In genomic region chr1:91020486-91020885, GRCh38 we compare ENCODE assay signal across 8 cellular contexts. TPM values are rescaled to one million over a fixed set of nuclear protein-coding genes. Genes with fewer than 3 reads are reported as not detected.
DNase-seq lines count a peak whose midpoint lies in the region; ATAC-seq and TF ChIP-seq lines count a peak whose summit lies in the region.

No MANE protein-coding gene starts in this region.

- H3K4me3 Mint-ChIP-seq in T-helper 17 cell, result peak overlapping the region; percentile 94

- H3K4me3 ChIP-seq in GM23248, result peak overlapping the region; percentile 87
- peak overlapping the region; percentile 74 to 94 (median 82) for H3K4me3 ChIP-seq in gastrocnemius medialis

- peaks cover 61% of the 10 kb centered on the region for H3K79me2 ChIP-seq in GM23248 (ENCODE audit: insufficient read depth)

- H3K4me1 ChIP-seq in GM23248 (ENCODE audit: insufficient read depth) (peaks cover 41% of the 10 kb centered on the region), gastrocnemius medialis (peaks cover 49 to 58% of the 10 kb centered on the region in 2 donors)

- no peaks in the 10 kb centered on the region for H3K27me3 Mint-ChIP-seq in T-helper 17 cell

- no peak for ATAC-seq in T-helper 17 cell
- no peak for ATAC-seq in gastrocnemius medialis

- H3K9ac ChIP-seq in GM23248, result peak overlapping the region; percentile 97

- H2AFZ ChIP-seq in GM23248, result no peak overlapping the region

- H3K4me1 Mint-ChIP-seq in T-helper 17 cell, result peaks cover 46% of the 10 kb centered on the region

- H3K36me3 Mint-ChIP-seq in T-helper 17 cell (ENCODE audit: low read depth), result peaks cover 2% of the 10 kb centered on the region

- peaks cover 11% of the 10 kb centered on the region; the same call in 1 of the 2 replicates for H4K20me1 ChIP-seq in GM23248 (ENCODE audit: insufficient read depth)

- no peaks in the 10 kb centered on the region for H3K9me2 ChIP-seq in GM23248 (ENCODE audit: insufficient read depth)

- 1 to 6% methylated on average over 4 of the region's 4 CpGs for WGBS in GM23248 (ENCODE audit: low coverage in 1 of 2, low lambda C conversion rate in 2 of 2, missing lambda C conversion rate in 2 of 2), 2 experiments

- peak overlapping the region; percentile 97 for H3K27ac ChIP-seq in GM23248
- H3K27ac ChIP-seq in gastrocnemius medialis, result peak overlapping the region; percentile 93 to 99 (median 96)

- peak overlapping the region; percentile 95 for H3K27ac Mint-ChIP-seq in T-helper 17 cell

- peak; percentile 48 for DNase-seq in GM23248
- no peak for DNase-seq in T-helper 17 cell
- peak; percentile 56 for DNase-seq in fibroblast of peridontal ligament (ENCODE audit: extremely low read depth)
- no peak for DNase-seq in gastrocnemius medialis
- no peak for DNase-seq in NCI-H446 treated with DMSO at 0.1 percent for 48 hours (lab: John Stamatoyannopoulos, UW)
- DNase-seq in stimulated activated naive CD4-positive, alpha-beta T cell (lab: John Stamatoyannopoulos, UW), result no peak
- DNase-seq in GM13976 (ENCODE audit: low spot score), result no peak
- DNase-seq in activated CD4-positive, alpha-beta T cell treated with anti-CD3 and anti-CD28 coated beads for 4 hours, result no peak

- no peak for TF ChIP-seq POLR2A in gastrocnemius medialis (IDR thresholded peaks at IDR 0.05)

- H3K9me3 ChIP-seq in GM23248 (ENCODE audit: low read depth), result no peaks in the 10 kb centered on the region
- no peaks in the 10 kb centered on the region for H3K9me3 ChIP-seq in T-helper 17 cell (ENCODE audit: control insufficient read depth, low read length, poor library complexity, severe bottlenecking)
- no peaks in the 10 kb centered on the region for H3K9me3 ChIP-seq in gastrocnemius medialis

- no peaks in the 10 kb centered on the region; the same call in 1 of the 2 replicates for H3K36me3 ChIP-seq in GM23248 (ENCODE audit: low read depth)
- no peaks in the 10 kb centered on the region for H3K36me3 ChIP-seq in gastrocnemius medialis

- peak overlapping the region; percentile 97 for H3K4me2 ChIP-seq in GM23248 (ENCODE audit: unreplicated experiment)

- in situ Hi-C loops in GM23248 (cut with MboI) (no loop called here), gastrocnemius medialis (cut with MboI; ENCODE audit: low sequenced_read_pairs in 4 of 4) (no loop called here), GM13976 (cut with MboI; ENCODE audit: low sequenced_read_pairs, unreplicated experiment) (no loop called here)

- intact Hi-C loops in gastrocnemius medialis (cut with DNase I; ENCODE audit: low total_unique reads), result loop anchor here (2.0 to 10.0 kb wide), 4 partner anchors 56 to 168 kb away; no protein-coding TSS in a partner anchor

- H3F3A ChIP-seq in GM23248 (ENCODE audit: insufficient read depth), result peaks cover 25% of the 10 kb centered on the region

- TF ChIP-seq CTCF in gastrocnemius medialis (IDR thresholded peaks at IDR 0.05 in 4 of 5, conservative IDR thresholded peaks at IDR 0.05 in 1 of 5), result no peak
- TF ChIP-seq CTCF in GM13976 (IDR thresholded peaks at IDR 0.05; ENCODE audit: borderline replicate concordance, control extremely low read depth, extremely low read depth, insufficient read depth, missing control alignments), result no peak

- H3K27me3 ChIP-seq in GM23248 (replicated peaks; ENCODE audit: insufficient read depth), result no peaks in the 10 kb centered on the region
- no peaks in the 10 kb centered on the region for H3K27me3 ChIP-seq in gastrocnemius medialis

RNA-seq across cellular contexts. Expression of gene ZNF644, which starts 1.3 kb away (rescaled TPM):
- 35.9 and 36.9 TPM in 2 replicates for total RNA-seq in GM23248 (2014; rRNA removed; shearing (Covaris generic))
- 34.1 and 34.5 TPM in 2 replicates for polyA plus RNA-seq in GM23248 (2016; fragmentation: Nextera tagmentation; extraction: Ambion mirVana)
- total RNA-seq in T-helper 17 cell, result 100 to 1,000 TPM; 126 to 136 TPM
- total RNA-seq in gastrocnemius medialis, result 10 to 100 TPM; 30.5 to 61.7 (median 34.6) TPM

Comparison
In these comparisons a context has a peak if more than half of its experiments do, and no peak if none do; other contexts are left out.
1. DNase-seq: peak in GM23248 (single experiment) and fibroblast of peridontal ligament (single experiment); none in T-helper 17 cell (0 of 3), gastrocnemius medialis (0 of 2), NCI-H446 treated with DMSO at 0.1 percent for 48 hours (single experiment), stimulated activated naive CD4-positive, alpha-beta T cell (0 of 6), GM13976 (single experiment) and activated CD4-positive, alpha-beta T cell treated with anti-CD3 and anti-CD28 coated beads for 4 hours (0 of 2).